In genomic region chrX:3712080-3712869, GRCh38 we compare ENCODE assay signal across 8 cellular contexts. TPM values are rescaled to one million over a fixed set of nuclear protein-coding genes. Genes with fewer than 3 reads are reported as not detected.
DNase-seq lines count a peak whose midpoint lies in the region; ATAC-seq and TF ChIP-seq lines count a peak whose summit lies in the region.

No MANE protein-coding gene starts in this region.

- intact Hi-C loops in psoas muscle (cut with DNase I), result no loop called here

- no peaks in the 10 kb centered on the region for H3K36me3 ChIP-seq in psoas muscle (ENCODE audit: insufficient read depth in 1 of 2, low read depth in 1 of 2)

- peak; percentile 21 for DNase-seq in 8988T
- DNase-seq in activated CD8-positive, alpha-beta memory T cell treated with anti-CD3 and anti-CD28 coated beads, Interleukin-2, amount 50 U/mL, for 4 hours, result peak; percentile 29
- DNase-seq in foreskin keratinocyte, result no peak
- DNase-seq in psoas muscle, result no peak
- no peak for DNase-seq in DMS153 (lab: John Stamatoyannopoulos, UW)
- no peak for DNase-seq in mucosa of gallbladder (ENCODE audit: low spot score)

- 1 to 7% (median 6%) methylated on average over 33 to 38 of the region's 38 CpGs for WGBS in psoas muscle, 3 donors

- H3K4me1 ChIP-seq in foreskin keratinocyte, result no peaks in the 10 kb centered on the region
- no peaks in the 10 kb centered on the region for H3K4me1 ChIP-seq in psoas muscle

- TF ChIP-seq CTCF in foreskin keratinocyte (conservative IDR thresholded peaks at IDR 0.05), result no peak
- no peak for TF ChIP-seq CTCF in psoas muscle (IDR thresholded peaks at IDR 0.05)

- ATAC-seq in GM18873 (IDR thresholded peaks at IDR 0.05; ENCODE audit: low FRiP score, unreplicated experiment) (peak; percentile 18), HG03378 (IDR thresholded peaks at IDR 0.05; ENCODE audit: unreplicated experiment) (peak; percentile 5), foreskin keratinocyte (peak; percentile 2), psoas muscle (peak in 1 of 4 donors; percentile 46)

- H3K4me3 ChIP-seq in psoas muscle, result peak overlapping the region; percentile 65

- H3K9me3 ChIP-seq in psoas muscle, result no peaks in the 10 kb centered on the region

- H3K27me3 ChIP-seq in foreskin keratinocyte (no peaks in the 10 kb centered on the region), psoas muscle (ENCODE audit: insufficient read depth in 3 of 3, low read length in 2 of 3) (peaks cover 0 to 33% (median 0%) of the 10 kb centered on the region in 3 donors)

- no peak overlapping the region for H3K27ac ChIP-seq in foreskin keratinocyte
- H3K27ac ChIP-seq in psoas muscle, result peak overlapping the region; percentile 50

RNA-seq across cellular contexts. Expression of gene PRKX, which starts 1.2 kb away (rescaled TPM):
- total RNA-seq in foreskin keratinocyte, result 18.7 and 25.9 TPM in 2 replicates
- polyA plus RNA-seq in foreskin keratinocyte, result 7.0 and 8.7 TPM in 2 replicates
- 1 to 10 TPM; 2.7 to 4.5 (median 3.5) TPM for total RNA-seq in psoas muscle
- 1 to 10 TPM in 2 of 3 donors, under 1 TPM in 1; 0.59 to 1.3 (median 1.3) TPM for polyA plus RNA-seq in psoas muscle
- 15.2 TPM for total RNA-seq in mucosa of gallbladder

Comparison
In these comparisons a context has a peak if more than half of its experiments do, and no peak if none do; other contexts are left out.
1. DNase-seq: peak in 8988T (single experiment) and activated CD8-positive, alpha-beta memory T cell treated with anti-CD3 and anti-CD28 coated beads, Interleukin-2, amount 50 U/mL, for 4 hours (single experiment); none in foreskin keratinocyte (0 of 2), psoas muscle (0 of 2), DMS153 (single experiment) and mucosa of gallbladder (single experiment).